Comparison of ENCODE assay signal across 2 cellular contexts in genomic region chr1:196970182-196970581, GRCh38.
A peak's percentile ranks its signal among the peaks of the same experiment; 100 is the strongest.
TF ChIP-seq lines count a peak whose summit lies in the region.

No MANE protein-coding gene starts in this region.

TF ChIP-seq in HepG2, 621 proteins besides CTCF, POLR2A, EP300 and RAD21:
- TF ChIP-seq ATF7-NPFF (CRISPR knock-in tag; IDR thresholded peaks at IDR 0.05; ENCODE audit: low read depth) (no peak), ATF7 (IDR thresholded peaks at IDR 0.05) (peak; percentile 60; the same call in 1 of the 2 replicates), ATF7 (CRISPR knock-in tag; IDR thresholded peaks at IDR 0.05) (no peak)
TF ChIP-seq in HepG2: peak in this region for 1.

TF ChIP-seq in HEK293, 187 proteins besides CTCF, POLR2A, EP300 and RAD21:
- peak; percentile 65 for TF ChIP-seq ATF2 (tag by site-specific recombination; IDR thresholded peaks at IDR 0.05; ENCODE audit: low read depth)
- no peak for TF ChIP-seq ZNF155 (tag by site-specific recombination; IDR thresholded peaks at IDR 0.05)
TF ChIP-seq in HEK293: peak in this region for 1.
